Comparison of ENCODE assay signal across 8 cellular contexts in the genomic region with DNA sequence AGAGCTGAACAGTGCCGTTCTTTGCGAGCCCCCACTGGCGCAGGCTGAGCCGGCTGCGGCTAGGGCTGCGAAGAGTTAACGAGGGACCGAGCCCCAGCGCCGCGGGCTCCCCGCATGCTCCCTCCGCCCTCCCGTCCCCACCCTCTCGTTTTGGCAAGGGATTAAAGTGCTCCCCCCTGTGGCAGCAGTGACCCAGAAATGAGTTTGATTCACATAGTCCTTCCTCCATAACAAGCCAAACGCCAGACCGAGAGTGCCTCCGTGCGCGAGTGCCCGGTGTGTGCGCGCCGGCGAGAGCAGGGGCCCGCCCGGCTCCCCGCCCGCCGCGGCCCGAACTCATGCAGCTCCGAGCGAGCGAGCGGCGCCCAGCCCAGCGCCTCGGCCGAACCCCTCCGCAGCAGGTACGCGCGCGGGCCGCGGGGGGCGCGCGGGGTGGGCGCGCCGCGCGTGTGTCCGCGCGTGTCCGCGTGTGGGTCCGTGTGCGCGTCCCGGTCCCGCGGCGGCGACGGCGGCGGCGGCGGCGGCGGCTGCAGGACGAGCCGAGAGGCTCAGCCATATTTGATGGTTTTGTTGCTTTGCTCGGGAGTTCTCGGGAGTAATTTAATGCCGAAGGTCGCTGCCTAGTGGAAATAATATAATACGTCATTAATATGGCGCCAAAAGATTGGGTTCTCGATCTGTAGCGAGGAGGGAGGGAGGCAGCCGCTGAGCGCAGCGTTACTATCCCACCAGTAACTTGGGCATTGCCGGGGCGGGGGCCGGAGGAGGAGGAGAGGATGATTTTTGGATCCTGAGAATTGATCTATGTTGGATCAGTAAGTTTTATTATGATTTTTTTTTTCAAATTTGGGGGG.
A peak's percentile ranks its signal among the peaks of the same experiment; 100 is the strongest.
DNase-seq lines count a peak whose midpoint lies in the region; ATAC-seq and TF ChIP-seq lines count a peak whose summit lies in the region.

Gene JADE1, plus strand, starts transcription at position 224 of the 854 bp plus-strand sequence. CDS start 22,059 bp downstream, outside the sequence.

- TF ChIP-seq CTCF in AG10803 (conservative IDR thresholded peaks at IDR 0.05; ENCODE audit: low read length): peak; percentile 64

- DNase-seq in AG10803 (ENCODE audit: low read depth) (peak; percentile 95), NCI-H345 (lab: John Stamatoyannopoulos, UW) (peak; percentile 90), iris pigment epithelial cell (ENCODE audit: low read depth) (peak; percentile 96)
- peak; percentile 79 to 83 (median 80) for DNase-seq in activated CD4-positive, CD25-positive, alpha-beta regulatory T cell (lab: John Stamatoyannopoulos, UW)
- DNase-seq in central memory CD4-positive, alpha-beta T cell: peak; percentile 88
- DNase-seq in stimulated activated CD4-positive, alpha-beta T cell treated with anti-CD3 and anti-CD28 coated beads, Interleukin-12 subunit alpha, Interleukin-12 subunit beta, amount 100 ng/mL, for 4 hours: peak; percentile 87

- H3K4me3 ChIP-seq in AG10803 (ENCODE audit: low read length): peak within 1 kb of the TSS; percentile 69

- ATAC-seq in GM19023 (IDR thresholded peaks at IDR 0.05; ENCODE audit: unreplicated experiment) (peak; percentile 41), HG03280 (IDR thresholded peaks at IDR 0.05; ENCODE audit: unreplicated experiment) (peak; percentile 51)

Comparison
In these comparisons a context has a peak if more than half of its experiments do, and no peak if none do; other contexts are left out.
1. Peak in every context shown above with its lines: DNase-seq, ATAC-seq and H3K4me3 ChIP-seq.